Comparison of ENCODE assay signal across 8 cellular contexts in genomic region chr10:97445357-97445721, GRCh38. TPM values are rescaled to one million over a fixed set of nuclear protein-coding genes. Genes with fewer than 3 reads are reported as not detected.
DNase-seq lines count a peak whose midpoint lies in the region; ATAC-seq, FAIRE-seq and TF ChIP-seq lines count a peak whose summit lies in the region.

No MANE protein-coding gene starts in this region.

- DNase-seq in activated CD8-positive, alpha-beta memory T cell treated with anti-CD3 and anti-CD28 coated beads, Interleukin-2, amount 50 U/mL, for 48 hours = peak; percentile 61
- DNase-seq in activated CD8-positive, alpha-beta memory T cell treated with anti-CD3 and anti-CD28 coated beads, Interleukin-2, amount 50 U/mL, for 4 hours = no peak
- DNase-seq in astrocyte (ENCODE audit: low read depth) (no peak), tibial nerve (ENCODE audit: low spot score in 2 of 2) (no peak), DMS79 (lab: John Stamatoyannopoulos, UW) (no peak)

- H3K36me3 Mint-ChIP-seq in astrocyte (ENCODE audit: low read depth, unreplicated experiment) = peaks cover 2% of the 10 kb centered on the region

- no peak for TF ChIP-seq EP300 in tibial nerve (IDR thresholded peaks at IDR 0.05)

- H3K4me3 Mint-ChIP-seq in astrocyte (ENCODE audit: unreplicated experiment) = peak overlapping the region; percentile 94

- peaks cover 32% of the 10 kb centered on the region for H4K20me1 ChIP-seq in astrocyte (ENCODE audit: insufficient read depth, low read length)

- H3K9ac ChIP-seq in astrocyte (ENCODE audit: low read length) (peak overlapping the region; percentile 94), liver (ENCODE audit: low read depth in 1 of 2, low read length in 2 of 2) (peak overlapping the region; percentile 50 to 64)

- WGBS in liver = under 1% methylated on average over 13 of the region's 13 CpGs
- WGBS in tibial nerve, 2 donors = 1 to 2% methylated on average over 13 of the region's 13 CpGs

- peak overlapping the region; percentile 92 for H2AFZ ChIP-seq in astrocyte (ENCODE audit: low read depth, low read length)

- peak overlapping the region; percentile 77 for H3K27ac Mint-ChIP-seq in astrocyte (ENCODE audit: unreplicated experiment)

- TF ChIP-seq POLR2A in tibial nerve (IDR thresholded peaks at IDR 0.05) = no peak

- peak overlapping the region; percentile 92 for H3K4me2 ChIP-seq in astrocyte (ENCODE audit: low read length)

- H3K79me2 ChIP-seq in astrocyte (ENCODE audit: insufficient read depth, low read length) = peaks cover 64% of the 10 kb centered on the region

- no peak for TF ChIP-seq CTCF in astrocyte (IDR thresholded peaks at IDR 0.05; ENCODE audit: insufficient read depth, low read depth, low read length)
- TF ChIP-seq CTCF in liver (IDR thresholded peaks at IDR 0.05; ENCODE audit: low read depth, low read length, missing input control) = no peak
- no peak for TF ChIP-seq CTCF in tibial nerve (IDR thresholded peaks at IDR 0.05)

- H3K27me3 ChIP-seq in astrocyte (ENCODE audit: insufficient read depth, low read length) (no peaks in the 10 kb centered on the region), liver (ENCODE audit: control insufficient read depth in 4 of 4, insufficient read depth in 4 of 4, low read length in 3 of 4) (no peaks in the 10 kb centered on the region), tibial nerve (no peaks in the 10 kb centered on the region)

- FAIRE-seq in astrocyte (lab: Jason Lieb, UNC) = no peak

- H3K9me3 Mint-ChIP-seq in astrocyte (ENCODE audit: unreplicated experiment) = no peaks in the 10 kb centered on the region

- peaks cover 18% of the 10 kb centered on the region for H3K4me1 ChIP-seq in astrocyte (ENCODE audit: insufficient read depth, low read length)
- peaks cover 10 to 31% (median 23%) of the 10 kb centered on the region in 4 donors for H3K4me1 ChIP-seq in liver (ENCODE audit: control insufficient read depth in 4 of 4, insufficient read depth in 4 of 4, low read length in 3 of 4)
- H3K4me1 ChIP-seq in tibial nerve = peaks cover 0 to 52% (median 21%) of the 10 kb centered on the region in 4 donors

- H3K9me3 ChIP-seq in astrocyte (ENCODE audit: insufficient read depth, low read depth, low read length) = no peaks in the 10 kb centered on the region
- no peaks in the 10 kb centered on the region for H3K9me3 ChIP-seq in liver (ENCODE audit: control insufficient read depth in 4 of 4, low read length in 3 of 4)
- H3K9me3 ChIP-seq in tibial nerve = no peaks in the 10 kb centered on the region

- peak overlapping the region; percentile 59 for H3K27ac ChIP-seq in astrocyte (ENCODE audit: low read depth, low read length)
- H3K27ac ChIP-seq in liver (ENCODE audit: low read depth in 1 of 2, low read length in 2 of 2) = peak overlapping the region; percentile 48 to 56
- H3K27ac ChIP-seq in tibial nerve = peak overlapping the region in 2 of 4 donors; percentile 32 to 76

- H3K4me3 ChIP-seq in astrocyte (ENCODE audit: insufficient read depth, low read depth, low read length) (peak overlapping the region; percentile 99), liver (ENCODE audit: low read depth in 1 of 3, low read length in 3 of 3) (peak overlapping the region; percentile 75 to 98 (median 97)), tibial nerve (peak overlapping the region; percentile 83 to 94 (median 90))

- peaks cover 14% of the 10 kb centered on the region for H3K36me3 ChIP-seq in astrocyte (ENCODE audit: insufficient read depth, low read length)
- peaks cover 0 to 12% (median 2%) of the 10 kb centered on the region in 4 donors for H3K36me3 ChIP-seq in liver (ENCODE audit: control insufficient read depth in 4 of 4, insufficient read depth in 3 of 4, low read depth in 1 of 4, low read length in 3 of 4)
- peaks cover 0 to 19% (median 0%) of the 10 kb centered on the region in 3 donors for H3K36me3 ChIP-seq in tibial nerve

- no peaks in the 10 kb centered on the region for H3K27me3 Mint-ChIP-seq in astrocyte (ENCODE audit: low read depth, unreplicated experiment)

- H3K4me1 Mint-ChIP-seq in astrocyte (ENCODE audit: low read depth, unreplicated experiment) = peaks cover 23% of the 10 kb centered on the region

- no peak for ATAC-seq in GM21619 (IDR thresholded peaks at IDR 0.05; ENCODE audit: unreplicated experiment)
- ATAC-seq in GM19324 (IDR thresholded peaks at IDR 0.05; ENCODE audit: low FRiP score, unreplicated experiment) = no peak

- no peak for TF ChIP-seq RAD21 in liver (IDR thresholded peaks at IDR 0.05)

TF ChIP-seq in liver, 16 proteins besides CTCF, POLR2A, EP300 and RAD21:
- no peak for TF ChIP-seq ATF3 (IDR thresholded peaks at IDR 0.05)
- TF ChIP-seq YY1 (IDR thresholded peaks at IDR 0.05) = no peak

RNA-seq across cellular contexts. Expression of gene EXOSC1, which starts 0.5 kb away (rescaled TPM):
- total RNA-seq in astrocyte (37.9 and 38.6 TPM in 2 replicates), liver (10 to 100 TPM; 11.2 to 12.2 TPM), tibial nerve (10 to 100 TPM; 21.6 to 40.8 (median 33.4) TPM)
- 10 to 100 TPM; 16.7 to 25.9 TPM for polyA plus RNA-seq in liver

RNA-seq across cellular contexts. Expression of gene ZDHHC16, which starts 0.6 kb away (rescaled TPM):
- total RNA-seq in astrocyte = 51.1 and 53.5 TPM in 2 replicates
- total RNA-seq in liver = 10 to 100 TPM; 18.0 to 24.9 TPM
- polyA plus RNA-seq in liver = 10 to 100 TPM; 20.8 to 27.2 TPM
- total RNA-seq in tibial nerve = 10 to 100 TPM; 26.4 to 50.4 (median 36.0) TPM

RNA-seq across cellular contexts. Expression of gene PGAM1, which starts 19.3 kb away (rescaled TPM):
- 706 and 719 TPM in 2 replicates for total RNA-seq in astrocyte
- total RNA-seq in liver = 10 to 100 TPM; 52.0 to 90.7 TPM
- polyA plus RNA-seq in liver = 100 to 1,000 TPM; 121 to 178 TPM
- 100 to 1,000 TPM; 142 to 166 (median 155) TPM for total RNA-seq in tibial nerve

RNA-seq across cellular contexts. Expression of gene RRP12, which starts 44.2 kb away (rescaled TPM):
- total RNA-seq in astrocyte (45.0 and 52.1 TPM in 2 replicates), liver (1 to 10 TPM; 6.1 to 9.6 TPM), tibial nerve (10 to 100 TPM; 14.7 to 50.7 (median 24.4) TPM)
- polyA plus RNA-seq in liver = 1 to 10 TPM; 5.7 to 7.8 TPM

RNA-seq across cellular contexts. Expression of gene MMS19, which starts 52.9 kb away (rescaled TPM):
- 84.4 and 97.2 TPM in 2 replicates for total RNA-seq in astrocyte
- 10 to 100 TPM; 28.9 to 29.1 TPM for total RNA-seq in liver
- 10 to 100 TPM; 15.0 to 19.4 TPM for polyA plus RNA-seq in liver
- 10 to 100 TPM; 80.4 to 90.2 (median 88.4) TPM for total RNA-seq in tibial nerve
